Comparison of ENCODE assay signal across 25 cellular contexts in the genomic region with DNA sequence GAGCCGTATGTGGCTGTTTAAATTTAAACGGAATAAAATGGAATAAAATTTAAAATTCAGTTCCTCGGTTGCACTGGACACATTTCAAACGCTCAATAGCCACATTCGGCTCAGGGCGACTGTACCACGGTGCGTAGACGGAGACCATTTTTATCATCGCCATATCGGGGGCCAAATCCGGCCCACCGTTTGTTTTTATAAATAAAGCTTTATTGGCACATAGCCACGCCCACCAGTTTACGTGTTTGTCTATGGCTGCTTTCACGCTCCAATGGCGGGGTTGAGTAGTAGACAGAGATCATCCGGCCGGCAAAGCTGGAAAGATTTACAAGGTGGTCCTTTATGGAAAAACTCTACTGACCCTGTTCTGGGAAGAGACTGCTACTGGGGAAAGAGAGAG. TPM values are rescaled to one million over a fixed set of nuclear protein-coding genes. Genes with fewer than 3 reads are reported as not detected.
"Had no signal": no experiment of that assay in that cellular context is flagged by ENCODE, and none has a peak within 500 bp of the region (broad histone marks: within the 10 kb centered on the region; RNA-seq: fewer than 3 reads in every experiment).

No MANE protein-coding gene starts in this region.

- DNase-seq: activated CD4-positive, alpha-beta memory T cell treated with anti-CD3 and anti-CD28 coated beads for 36 hours; activated CD4-positive, alpha-beta T cell treated with anti-CD3 and anti-CD28 coated beads, Interleukin-2, amount 10 ng/mL, durations not matched to agents 24 days and 14 days; activated gamma-delta T cell treated with Interleukin-2 at 50 U/mL for 16 hours; activated naive CD4-positive, alpha-beta T cell treated with anti-CD3 and anti-CD28 coated beads, Interleukin-2, amount 50 U/mL, for 16 hours; activated T-cell treated with anti-CD3 and anti-CD28 coated beads, Interleukin-2, amount 50 U/mL, for 4 hours; amniotic stem cell; central memory CD4-positive, alpha-beta T cell; effector CD4-positive, alpha-beta T cell; foreskin melanocyte; left ventricle myocardium inferior; mesendoderm; small intestine; stimulated activated CD4-positive, alpha-beta T cell treated with anti-CD3 and anti-CD28 coated beads, Interleukin-4, amount 100 ng/mL, for 24 hours; WERI-Rb-1 had no signal

- H3K4me1 ChIP-seq: breast epithelium, left ventricle myocardium inferior had no signal

- H3K4me3 ChIP-seq: lung had no signal

- ATAC-seq: activated CD4-positive, CD25-positive, alpha-beta regulatory T cell treated with anti-CD3 and anti-CD28 coated beads, Interleukin-2, amount 50 U/mL, for 24 hours; activated T-cell treated with anti-CD3 and anti-CD28 coated beads, Interleukin-2, amount 50 U/mL, for 4 hours; activated T-helper 17 cell treated with anti-CD3 and anti-CD28 coated beads, Interleukin-2, amount 50 U/mL, for 72 hours; natural killer cell treated with Interleukin-12 subunit alpha and Interleukin-12 subunit beta and Interleukin-15 and Interleukin-18, amount 100 ng/mL, for 72 hours; stimulated activated memory B cell treated with anti-CD40 and anti-IgM and Interleukin-4, amounts not matched to agents 10 μg/mL and 1 μg/mL and 100 μg/mL, for 72 hours had no signal

- H3K27ac ChIP-seq: WERI-Rb-1 had no signal

- H3K9me3 ChIP-seq: breast epithelium, esophagus muscularis mucosa, left ventricle myocardium inferior, ovary had no signal

- H3K36me3 ChIP-seq: breast epithelium, esophagus muscularis mucosa, left ventricle myocardium inferior, ovary, tibial nerve had no signal

- H3K27me3 ChIP-seq: breast epithelium, esophagus muscularis mucosa, ovary, tibial nerve had no signal

- FAIRE-seq: islet of Langerhans, small intestine had no signal

RNA-seq across cellular contexts. Expression of a gene that starts 33.0 kb away (rescaled TPM):
- total RNA-seq: T-helper 1 cell treated with Interleukin-12 subunit alpha and Interleukin-12 subunit beta and Interleukin-4 antibody, amounts not matched to agents 30 ng/mL and 1 ng/mL, for 36 hours had no signal
